In genomic region chr2:78063246-78064020, GRCh38 we compare ENCODE assay signal across 33 cellular contexts.
"Had no signal": no experiment of that assay in that cellular context is flagged by ENCODE, and none has a peak within 500 bp of the region (broad histone marks: within the 10 kb centered on the region; RNA-seq: fewer than 3 reads in every experiment).

No MANE protein-coding gene starts in this region.

- H3K27ac ChIP-seq: KMS-11 had no signal

- H3K4me2 ChIP-seq: KMS-11 had no signal

- DNase-seq: Kasumi-1, MG63, MM.1S, MV-4-11, NCI-H1048, NCI-H1092, NCI-H1092 treated with DMSO at 0.1 percent for 48 hours, NCI-H1105, NCI-H1105 treated with DMSO at 0.1 percent for 48 hours, NCI-H1417, NCI-H1417 treated with DMSO at 0.1 percent for 48 hours, NCI-H1436, NCI-H1436 treated with DMSO at 0.1 percent for 48 hours, NCI-H146, NCI-H1694, NCI-H1694 treated with DMSO at 0.1 percent for 48 hours, NCI-H187, NCI-H187 treated with DMSO at 0.1 percent for 48 hours, NCI-H1930, NCI-H2029, NCI-H2029 treated with DMSO at 0.1 percent for 48 hours, NCI-H2081, NCI-H2081 treated with DMSO at 0.1 percent for 48 hours, NCI-H2107, NCI-H2171, NCI-H2171 treated with DMSO at 0.1 percent for 48 hours, NCI-H2227 treated with DMSO at 0.1 percent for 48 hours, NCI-H226, NCI-H345, NCI-H446, NCI-H446 treated with DMSO at 0.1 percent for 48 hours, NCI-H510A had no signal

- H3K36me3 ChIP-seq: MG63 had no signal

- H3K27me3 ChIP-seq: MG63 had no signal

- H3K9ac ChIP-seq: KMS-11 had no signal

- H3K4me3 ChIP-seq: MG63 had no signal

- H3K9me3 ChIP-seq: MG63 had no signal
